In the genomic region with DNA sequence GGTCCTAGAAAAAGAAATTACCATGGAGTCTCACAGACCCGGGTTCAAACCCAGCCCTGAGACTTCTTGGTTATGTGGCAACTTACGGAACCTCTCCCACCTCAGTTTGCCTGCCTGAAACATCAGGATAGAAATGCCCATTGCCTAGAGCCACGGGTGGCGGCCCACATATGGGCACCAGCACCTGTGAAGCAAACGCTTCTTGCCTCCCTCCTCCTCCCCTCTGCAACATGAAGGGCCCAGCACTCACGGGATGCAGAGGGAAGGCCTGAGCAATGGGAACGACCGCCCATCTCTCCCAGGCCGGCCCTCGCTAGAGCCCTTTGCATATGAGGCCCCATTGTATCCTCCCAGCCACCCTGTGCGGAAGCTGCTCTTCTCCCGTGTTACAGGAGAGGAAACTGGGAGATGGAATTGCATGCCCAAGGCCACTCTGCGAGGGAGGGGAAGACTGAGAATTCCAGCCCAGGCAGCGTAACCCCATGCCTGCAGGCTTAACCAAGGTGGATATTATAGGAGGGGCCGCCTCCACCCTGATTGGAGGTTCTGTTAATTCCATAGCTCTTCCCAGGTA, we compare ENCODE assay signal across 20 cellular contexts.
DNase-seq lines count a peak whose midpoint lies in the region; ATAC-seq and TF ChIP-seq lines count a peak whose summit lies in the region.
"Had no signal": no experiment of that assay in that cellular context is flagged by ENCODE, and none has a peak within 500 bp of the region (broad histone marks: within the 10 kb centered on the region; RNA-seq: fewer than 3 reads in every experiment).

No MANE protein-coding gene starts in this region.

- POLR2A ChIA-PET in activated B cell treated with CpG ODN at 0.5 μM for 24 hours (lab: Charles Lee): interaction anchor here (0.8 kb wide), 1 partner anchor 17 kb away, joined by 3 read pairs; no protein-coding TSS in a partner anchor

- intact Hi-C loops in activated B cell treated with CpG ODN at 0.5 μM for 24 hours (cut with micrococcal nuclease): no loop called here

- no peaks in the 10 kb centered on the region for H3K27me3 Mint-ChIP-seq in activated B cell treated with CpG ODN at 0.5 μM for 24 hours
- H3K27me3 Mint-ChIP-seq in progenitor cell of endocrine pancreas: no peaks in the 10 kb centered on the region

- H3K4me3 Mint-ChIP-seq in activated B cell treated with CpG ODN at 0.5 μM for 24 hours: no peak overlapping the region
- H3K4me3 Mint-ChIP-seq in progenitor cell of endocrine pancreas (ENCODE audit: low read depth): no peak overlapping the region

- H3K36me3 ChIP-seq in H7 (replicated peaks; ENCODE audit: control insufficient read depth, insufficient read depth, low read length): no peaks in the 10 kb centered on the region

- H3K4me3 ChIP-seq in H7 (ENCODE audit: insufficient read depth, low read depth, low read length): no peak overlapping the region

- H3K4me1 Mint-ChIP-seq in activated B cell treated with CpG ODN at 0.5 μM for 24 hours (peaks cover 37% of the 10 kb centered on the region), progenitor cell of endocrine pancreas (ENCODE audit: low read depth) (no peaks in the 10 kb centered on the region)

- H3K9me3 Mint-ChIP-seq in activated B cell treated with CpG ODN at 0.5 μM for 24 hours (no peaks in the 10 kb centered on the region), progenitor cell of endocrine pancreas (ENCODE audit: low read depth) (no peaks in the 10 kb centered on the region)

- H3K27ac Mint-ChIP-seq in activated B cell treated with CpG ODN at 0.5 μM for 24 hours (peak overlapping the region; percentile 50), progenitor cell of endocrine pancreas (peak overlapping the region; percentile 67)

- no peaks in the 10 kb centered on the region for H3K27me3 ChIP-seq in H7 (ENCODE audit: control insufficient read depth, insufficient read depth, low read length)

- DNase-seq in H7 (peak; percentile 80), activated B cell treated with CpG ODN at 0.5 μM for 24 hours (no peak), islet precursor cell (peak; percentile 67), progenitor cell of endocrine pancreas (ENCODE audit: low spot score, unreplicated experiment) (no peak), CD1c-positive myeloid dendritic cell (ENCODE audit: extremely low spot score) (no peak), putamen (ENCODE audit: low spot score) (no peak), substantia nigra (lab: John Stamatoyannopoulos, UW) (no peak)
- DNase-seq: ACHN; C1 segment of cervical spinal cord; DND-41; HCEC 1CT; KBM-7; NCI-H1105 treated with DMSO at 0.1 percent for 48 hours; NCI-H1694; NCI-H2081 treated with DMSO at 0.1 percent for 48 hours; NCI-H748 treated with DMSO at 0.1 percent for 48 hours; NK-92 treated with Interleukin-12 subunit alpha and Interleukin-12 subunit beta, amount 100 ng/mL, for 24 hours; SHP77 treated with DMSO at 0.1 percent for 48 hours had no signal

- TF ChIP-seq CTCF in activated B cell treated with CpG ODN at 0.5 μM for 24 hours (IDR thresholded peaks at IDR 0.05) (no peak), progenitor cell of endocrine pancreas (IDR thresholded peaks at IDR 0.05; ENCODE audit: unreplicated experiment) (no peak)

- no peak for ATAC-seq in activated B cell treated with CpG ODN at 0.5 μM for 24 hours (ENCODE audit: low read depth)
- ATAC-seq: HepG2, SK-N-SH treated with all-trans-retinoic acid at 6 μM for 48 hours had no signal

- no peak overlapping the region for H3K27ac ChIP-seq in substantia nigra (ENCODE audit: low read depth, low read length, poor library complexity, severe bottlenecking)

- H3K36me3 Mint-ChIP-seq in activated B cell treated with CpG ODN at 0.5 μM for 24 hours (ENCODE audit: low read depth) (peaks cover 50% of the 10 kb centered on the region), progenitor cell of endocrine pancreas (ENCODE audit: insufficient read depth) (peaks cover 2% of the 10 kb centered on the region)

- CTCF ChIA-PET in activated B cell treated with CpG ODN at 0.5 μM for 24 hours (lab: Charles Lee): no interaction called here

Comparison
In these comparisons a context has a peak if more than half of its experiments do, and no peak if none do; other contexts are left out.
1. DNase-seq: peak in H7 (single experiment) and islet precursor cell (single experiment); none in activated B cell treated with CpG ODN at 0.5 μM for 24 hours (single experiment), progenitor cell of endocrine pancreas (single experiment), CD1c-positive myeloid dendritic cell (single experiment), putamen (single experiment) and substantia nigra (0 of 49).